ENCODE assay signal across 8 cellular contexts in genomic region chr1:52032124-52032784, GRCh38. TPM values are rescaled to one million over a fixed set of nuclear protein-coding genes. Genes with fewer than 3 reads are reported as not detected.
DNase-seq lines count a peak whose midpoint lies in the region; ATAC-seq, FAIRE-seq and TF ChIP-seq lines count a peak whose summit lies in the region.

No MANE protein-coding gene starts in this region.

- H2AFZ ChIP-seq in HepG2 (ENCODE audit: low read length) = no peak overlapping the region

- no peak for TF ChIP-seq RAD21 in HepG2 (CRISPR knock-in tag; IDR thresholded peaks at IDR 0.05)

- ATAC-seq in HG03064 (IDR thresholded peaks at IDR 0.05; ENCODE audit: low read depth, unreplicated experiment) (peak; percentile 32), HepG2 (peak; percentile 21)

- H3K36me3 ChIP-seq in HepG2 (replicated peaks in 1 of 2; ENCODE audit: control insufficient read depth in 1 of 2, insufficient read depth in 2 of 2, low read length in 2 of 2) = no peaks in the 10 kb centered on the region; a peak in 1 of 5 replicates
- H3K36me3 ChIP-seq in urinary bladder (ENCODE audit: insufficient read depth) = no peaks in the 10 kb centered on the region

- H3K4me3 Mint-ChIP-seq in activated naive CD8-positive, alpha-beta T cell = peak overlapping the region; percentile 95

- no peaks in the 10 kb centered on the region for H4K20me1 ChIP-seq in HepG2 (ENCODE audit: insufficient read depth, low read length)

- WGBS in HepG2 (ENCODE audit: low lambda C conversion rate) = 27% methylated on average over 5 of the region's 5 CpGs
- WGBS in urinary bladder = 63% methylated on average over 5 of the region's 5 CpGs

- H3K4me3 ChIP-seq in HepG2 (replicated peaks in 1 of 3; ENCODE audit: insufficient read depth in 1 of 3, low read depth in 2 of 3, low read length in 3 of 3) = peak overlapping the region; percentile 75 to 95 (median 88)
- peak overlapping the region; percentile 68 for H3K4me3 ChIP-seq in urinary bladder (ENCODE audit: low read depth, low read length)

- DNase-seq in GM13976 (ENCODE audit: low spot score) (peak; percentile 47), HepG2 (ENCODE audit: low spot score) (no peak), DMS153 (lab: John Stamatoyannopoulos, UW) (no peak), GM03348 (ENCODE audit: low spot score) (no peak), HuH-7.5 (ENCODE audit: low spot score) (no peak)

- FAIRE-seq in HepG2 (lab: Jason Lieb, UNC) = no peak

- H3K9me3 Mint-ChIP-seq in activated naive CD8-positive, alpha-beta T cell (ENCODE audit: low read depth) = no peaks in the 10 kb centered on the region

- POLR2A ChIA-PET in HepG2 (lab: Yijun Ruan, JAX) = interaction anchor here (2.0 to 2.6 kb wide), 2 partner anchors 16 to 23 kb away, joined by 4 to 25 read pairs; partner anchors contain the start of genes BTF3L4 and TXNDC12

- H3K9me3 ChIP-seq in HepG2 (ENCODE audit: low read length) = no peaks in the 10 kb centered on the region

- TF ChIP-seq POLR2A in HepG2 (IDR thresholded peaks at IDR 0.05; ENCODE audit: insufficient read depth in 1 of 2, low read depth in 2 of 2, low read length in 2 of 2) = no peak

- H3K27ac Mint-ChIP-seq in activated naive CD8-positive, alpha-beta T cell = peak overlapping the region; percentile 96

- H3K27ac ChIP-seq in HepG2 (ENCODE audit: extremely low read length, insufficient read depth, low read length) (peak overlapping the region; percentile 0), urinary bladder (ENCODE audit: low read depth) (no peak overlapping the region)

- peak overlapping the region; percentile 94 for H3K4me2 ChIP-seq in HepG2 (ENCODE audit: low read depth, low read length)

- TF ChIP-seq EP300 in HepG2 (IDR thresholded peaks at IDR 0.05; ENCODE audit: low read depth in 2 of 2, low read length in 2 of 2) = no peak
- TF ChIP-seq EP300 in HepG2 (CRISPR knock-in tag; IDR thresholded peaks at IDR 0.05; ENCODE audit: borderline replicate concordance) = no peak

- peaks cover 35% of the 10 kb centered on the region for H3K79me2 ChIP-seq in HepG2 (ENCODE audit: insufficient read depth, low read length)

- H3K9ac ChIP-seq in HepG2 (ENCODE audit: insufficient read depth, low read depth, low read length) = peak overlapping the region; percentile 90

- intact Hi-C loops in HepG2 (cut with micrococcal nuclease; ENCODE audit: unreplicated experiment) = no loop called here

- H3K4me1 Mint-ChIP-seq in activated naive CD8-positive, alpha-beta T cell (ENCODE audit: low read depth) = peaks cover 30% of the 10 kb centered on the region

- peaks cover 73% of the 10 kb centered on the region for H3K4me1 ChIP-seq in HepG2 (ENCODE audit: insufficient read depth, low read length)
- H3K4me1 ChIP-seq in urinary bladder (ENCODE audit: insufficient read depth) = no peaks in the 10 kb centered on the region

- in situ Hi-C loops in GM13976 (cut with MboI; ENCODE audit: low sequenced_read_pairs, unreplicated experiment) = no loop called here
- in situ Hi-C loops in HepG2 (cut with HindIII; ENCODE audit: extremely low pct_ligation_motif_present, low pct_unique_long_range_greater_than_20kb) = no loop called here

- CTCF ChIA-PET in HepG2 (lab: Yijun Ruan, JAX; ENCODE audit: low intra/inter-chr PET ratio, low total read pairs) = no interaction called here

- BruUV-seq in HepG2 (replicated peaks; lab: Mats Ljungman, UMichigan) = no TSS peak

- no peaks in the 10 kb centered on the region for H3K27me3 Mint-ChIP-seq in activated naive CD8-positive, alpha-beta T cell

- H3K27me3 ChIP-seq in HepG2 (ENCODE audit: control insufficient read depth in 1 of 2, insufficient read depth in 2 of 2, low read length in 2 of 2) = no peaks in the 10 kb centered on the region; a peak in 1 of 5 replicates

- H3K36me3 Mint-ChIP-seq in activated naive CD8-positive, alpha-beta T cell = peaks cover 19% of the 10 kb centered on the region

- no peak for TF ChIP-seq CTCF in GM13976 (IDR thresholded peaks at IDR 0.05; ENCODE audit: borderline replicate concordance, control extremely low read depth, extremely low read depth, insufficient read depth, missing control alignments)
- TF ChIP-seq CTCF in HepG2 (CRISPR knock-in tag; IDR thresholded peaks at IDR 0.05) = no peak

RNA-seq across cellular contexts. Expression of gene KTI12, which starts 1.4 kb away (rescaled TPM):
- total RNA-seq in HepG2 (2016; rRNA removed; fragmentation: Illumina TruSeq; extraction: Trizol) (10.2 and 11.8 TPM in 2 replicates), urinary bladder (4.9 TPM)
- 1.4 and 2.0 TPM in 2 replicates for total RNA-seq in HepG2 (2016; cell fraction: cytosol; rRNA removed; fragmentation: Illumina TruSeq; extraction: Trizol; ENCODE audit: low read depth)
- 10.6 and 12.0 TPM in 2 replicates for total RNA-seq in HepG2 (2016; cell fraction: insoluble cytoplasmic fraction; rRNA removed; fragmentation: Illumina TruSeq; extraction: Trizol)
- 5.3 and 5.6 TPM in 2 replicates for total RNA-seq in HepG2 (2016; cell fraction: membrane; rRNA removed; fragmentation: Illumina TruSeq; extraction: Trizol)
- total RNA-seq in HepG2 (2016; cell fraction: nucleus; rRNA removed; fragmentation: Illumina TruSeq; extraction: Trizol) = 7.0 and 8.3 TPM in 2 replicates
- polyA plus RNA-seq in HepG2 (2011; rRNA removed) (7.0 and 7.4 TPM in 2 replicates), urinary bladder (11.1 TPM)
- 7.6 and 9.9 TPM in 2 replicates for polyA plus RNA-seq in HepG2 (2011; cell fraction: cytosol; rRNA removed)
- 7.4 and 7.7 TPM in 2 replicates for polyA plus RNA-seq in HepG2 (2011; cell fraction: nucleus; rRNA removed)
- 5.6 and 6.2 TPM in 2 replicates for polyA plus RNA-seq in HepG2 (2012)
- polyA plus RNA-seq in HepG2 (2016; cell fraction: cytosol; fragmentation: Illumina TruSeq; extraction: Trizol; ENCODE audit: low read depth) = 1.1 and 1.5 TPM in 2 replicates
- 10.2 and 12.7 TPM in 2 replicates for polyA plus RNA-seq in HepG2 (2016; cell fraction: insoluble cytoplasmic fraction; fragmentation: Illumina TruSeq; extraction: Trizol; ENCODE audit: low read depth)
- 2.7 and 3.0 TPM in 2 replicates for polyA plus RNA-seq in HepG2 (2016; cell fraction: membrane; fragmentation: Illumina TruSeq; extraction: Trizol; ENCODE audit: low read depth)
- polyA plus RNA-seq in HepG2 (2016; cell fraction: nucleus; fragmentation: Illumina TruSeq; extraction: Trizol; ENCODE audit: insufficient read depth, low read depth) = 10.6 and 13.5 TPM in 2 replicates
- 8.9 and 13.7 TPM in 2 replicates for polyA minus RNA-seq in HepG2 (2011; rRNA and poly(A)+ RNA removed; ENCODE audit: low replicate concordance)
- polyA minus RNA-seq in HepG2 (2011; cell fraction: cytosol; rRNA and poly(A)+ RNA removed) = 2.2 and 2.9 TPM in 2 replicates
- polyA minus RNA-seq in HepG2 (2011; cell fraction: nucleus; rRNA and poly(A)+ RNA removed) = 8.5 and 8.6 TPM in 2 replicates

RNA-seq across cellular contexts. Expression of gene TXNDC12, which starts 22.7 kb away (rescaled TPM):
- total RNA-seq in HepG2 (2016; rRNA removed; fragmentation: Illumina TruSeq; extraction: Trizol) = 41.7 and 67.2 TPM in 2 replicates
- total RNA-seq in HepG2 (2016; cell fraction: cytosol; rRNA removed; fragmentation: Illumina TruSeq; extraction: Trizol; ENCODE audit: low read depth) = 16.5 and 18.9 TPM in 2 replicates
- total RNA-seq in HepG2 (2016; cell fraction: insoluble cytoplasmic fraction; rRNA removed; fragmentation: Illumina TruSeq; extraction: Trizol) = 53.9 and 75.5 TPM in 2 replicates
- total RNA-seq in HepG2 (2016; cell fraction: membrane; rRNA removed; fragmentation: Illumina TruSeq; extraction: Trizol) = 29.2 and 32.2 TPM in 2 replicates
- total RNA-seq in HepG2 (2016; cell fraction: nucleus; rRNA removed; fragmentation: Illumina TruSeq; extraction: Trizol) = 48.0 and 55.0 TPM in 2 replicates
- 55.9 and 65.6 TPM in 2 replicates for polyA plus RNA-seq in HepG2 (2011; rRNA removed)
- 48.6 and 71.0 TPM in 2 replicates for polyA plus RNA-seq in HepG2 (2011; cell fraction: cytosol; rRNA removed)
- polyA plus RNA-seq in HepG2 (2011; cell fraction: nucleus; rRNA removed) = 17.5 and 19.1 TPM in 2 replicates
- polyA plus RNA-seq in HepG2 (2012) = 46.7 and 93.9 TPM in 2 replicates
- polyA plus RNA-seq in HepG2 (2016; cell fraction: cytosol; fragmentation: Illumina TruSeq; extraction: Trizol; ENCODE audit: low read depth) = 19.0 and 19.3 TPM in 2 replicates
- polyA plus RNA-seq in HepG2 (2016; cell fraction: insoluble cytoplasmic fraction; fragmentation: Illumina TruSeq; extraction: Trizol; ENCODE audit: low read depth) = 37.7 and 44.4 TPM in 2 replicates
- 24.3 and 28.1 TPM in 2 replicates for polyA plus RNA-seq in HepG2 (2016; cell fraction: membrane; fragmentation: Illumina TruSeq; extraction: Trizol; ENCODE audit: low read depth)
- polyA plus RNA-seq in HepG2 (2016; cell fraction: nucleus; fragmentation: Illumina TruSeq; extraction: Trizol; ENCODE audit: insufficient read depth, low read depth) = 61.2 and 77.2 TPM in 2 replicates
- 32.1 and 68.8 TPM in 2 replicates for polyA minus RNA-seq in HepG2 (2011; rRNA and poly(A)+ RNA removed; ENCODE audit: low replicate concordance)
- 69.7 and 82.4 TPM in 2 replicates for polyA minus RNA-seq in HepG2 (2011; cell fraction: cytosol; rRNA and poly(A)+ RNA removed)
- polyA minus RNA-seq in HepG2 (2011; cell fraction: nucleus; rRNA and poly(A)+ RNA removed) = 24.1 and 28.7 TPM in 2 replicates
- 20.5 TPM for total RNA-seq in urinary bladder
- polyA plus RNA-seq in urinary bladder = 24.9 TPM

RNA-seq across cellular contexts. Expression of gene BTF3L4, which starts 23.8 kb away (rescaled TPM):
- total RNA-seq in HepG2 (2016; rRNA removed; fragmentation: Illumina TruSeq; extraction: Trizol) (74.3 and 112 TPM in 2 replicates), urinary bladder (68.6 TPM)
- total RNA-seq in HepG2 (2016; cell fraction: cytosol; rRNA removed; fragmentation: Illumina TruSeq; extraction: Trizol; ENCODE audit: low read depth) = 20.6 and 23.9 TPM in 2 replicates
- total RNA-seq in HepG2 (2016; cell fraction: insoluble cytoplasmic fraction; rRNA removed; fragmentation: Illumina TruSeq; extraction: Trizol) = 77.8 and 124 TPM in 2 replicates
- 37.7 and 41.9 TPM in 2 replicates for total RNA-seq in HepG2 (2016; cell fraction: membrane; rRNA removed; fragmentation: Illumina TruSeq; extraction: Trizol)
- total RNA-seq in HepG2 (2016; cell fraction: nucleus; rRNA removed; fragmentation: Illumina TruSeq; extraction: Trizol) = 46.3 and 50.0 TPM in 2 replicates
- polyA plus RNA-seq in HepG2 (2011; rRNA removed) (45.0 and 59.0 TPM in 2 replicates), urinary bladder (42.4 TPM)
- 25.4 and 48.5 TPM in 2 replicates for polyA plus RNA-seq in HepG2 (2011; cell fraction: cytosol; rRNA removed)
- polyA plus RNA-seq in HepG2 (2011; cell fraction: nucleus; rRNA removed) = 17.6 and 25.6 TPM in 2 replicates
- 65.1 and 81.7 TPM in 2 replicates for polyA plus RNA-seq in HepG2 (2012)
- polyA plus RNA-seq in HepG2 (2016; cell fraction: cytosol; fragmentation: Illumina TruSeq; extraction: Trizol; ENCODE audit: low read depth) = 16.9 and 17.5 TPM in 2 replicates
- 121 and 133 TPM in 2 replicates for polyA plus RNA-seq in HepG2 (2016; cell fraction: insoluble cytoplasmic fraction; fragmentation: Illumina TruSeq; extraction: Trizol; ENCODE audit: low read depth)
- polyA plus RNA-seq in HepG2 (2016; cell fraction: membrane; fragmentation: Illumina TruSeq; extraction: Trizol; ENCODE audit: low read depth) = 29.8 and 33.4 TPM in 2 replicates
- 53.7 and 57.4 TPM in 2 replicates for polyA plus RNA-seq in HepG2 (2016; cell fraction: nucleus; fragmentation: Illumina TruSeq; extraction: Trizol; ENCODE audit: insufficient read depth, low read depth)
- polyA minus RNA-seq in HepG2 (2011; rRNA and poly(A)+ RNA removed; ENCODE audit: low replicate concordance) = 19.1 and 24.7 TPM in 2 replicates
- polyA minus RNA-seq in HepG2 (2011; cell fraction: cytosol; rRNA and poly(A)+ RNA removed) = 38.0 and 40.3 TPM in 2 replicates
- 64.2 and 78.8 TPM in 2 replicates for polyA minus RNA-seq in HepG2 (2011; cell fraction: nucleus; rRNA and poly(A)+ RNA removed)

RNA-seq across cellular contexts. Expression of gene RAB3B, which starts 41.8 kb away (rescaled TPM):
- total RNA-seq in HepG2 (2016; rRNA removed; fragmentation: Illumina TruSeq; extraction: Trizol) (1.0 and 1.9 TPM in 2 replicates), urinary bladder (1.7 TPM)
- 0.09 and 0.10 TPM in 2 replicates for total RNA-seq in HepG2 (2016; cell fraction: cytosol; rRNA removed; fragmentation: Illumina TruSeq; extraction: Trizol; ENCODE audit: low read depth)
- 1.2 and 1.6 TPM in 2 replicates for total RNA-seq in HepG2 (2016; cell fraction: insoluble cytoplasmic fraction; rRNA removed; fragmentation: Illumina TruSeq; extraction: Trizol)
- total RNA-seq in HepG2 (2016; cell fraction: membrane; rRNA removed; fragmentation: Illumina TruSeq; extraction: Trizol) = 0.31 and 0.43 TPM in 2 replicates
- total RNA-seq in HepG2 (2016; cell fraction: nucleus; rRNA removed; fragmentation: Illumina TruSeq; extraction: Trizol) = 0.65 and 0.81 TPM in 2 replicates
- polyA plus RNA-seq in HepG2 (2011; rRNA removed) (1.2 and 1.7 TPM in 2 replicates), urinary bladder (0.44 TPM)
- 0.72 and 1.6 TPM in 2 replicates for polyA plus RNA-seq in HepG2 (2011; cell fraction: cytosol; rRNA removed)
- polyA plus RNA-seq in HepG2 (2011; cell fraction: nucleus; rRNA removed) = 0.72 and 1.2 TPM in 2 replicates
- 0.64 and 1.5 TPM in 2 replicates for polyA plus RNA-seq in HepG2 (2012)
- 0.07 and 0.08 TPM in 2 replicates for polyA plus RNA-seq in HepG2 (2016; cell fraction: cytosol; fragmentation: Illumina TruSeq; extraction: Trizol; ENCODE audit: low read depth)
- polyA plus RNA-seq in HepG2 (2016; cell fraction: insoluble cytoplasmic fraction; fragmentation: Illumina TruSeq; extraction: Trizol; ENCODE audit: low read depth) = 0.94 and 1.3 TPM in 2 replicates
- polyA plus RNA-seq in HepG2 (2016; cell fraction: membrane; fragmentation: Illumina TruSeq; extraction: Trizol; ENCODE audit: low read depth) = 0.19 and 0.23 TPM in 2 replicates
- 0.75 and 0.93 TPM in 2 replicates for polyA plus RNA-seq in HepG2 (2016; cell fraction: nucleus; fragmentation: Illumina TruSeq; extraction: Trizol; ENCODE audit: insufficient read depth, low read depth)
- polyA minus RNA-seq in HepG2 (2011; rRNA and poly(A)+ RNA removed; ENCODE audit: low replicate concordance) = 2.2 TPM in 1 of 2 replicates, not detected in the other
- 1.8 and 3.7 TPM in 2 replicates for polyA minus RNA-seq in HepG2 (2011; cell fraction: cytosol; rRNA and poly(A)+ RNA removed)
- 1.0 and 1.9 TPM in 2 replicates for polyA minus RNA-seq in HepG2 (2011; cell fraction: nucleus; rRNA and poly(A)+ RNA removed)
